Comparison of ENCODE assay signal across 10 cellular contexts in genomic region chr10:124999433-125000365, GRCh38.
A peak's percentile ranks its signal among the peaks of the same experiment; 100 is the strongest.
DNase-seq lines count a peak whose midpoint lies in the region; ATAC-seq and FAIRE-seq lines count a peak whose summit lies in the region.
"Had no signal": no experiment of that assay in that cellular context is flagged by ENCODE, and none has a peak within 500 bp of the region (broad histone marks: within the 10 kb centered on the region; RNA-seq: fewer than 3 reads in every experiment).

No MANE protein-coding gene starts in this region.

- ATAC-seq in GM21515 (IDR thresholded peaks at IDR 0.05; ENCODE audit: unreplicated experiment) = no peak
- no peak for ATAC-seq in GM18867 (IDR thresholded peaks at IDR 0.05; ENCODE audit: unreplicated experiment)

- no peak for FAIRE-seq in GM19239 (lab: Jason Lieb, UNC)
- FAIRE-seq: TTC549 had no signal

- peak overlapping the region in 14 of 21 experiments; percentile 5 to 82 (median 54) for H3K27ac ChIP-seq in skin epidermis

- DNase-seq in GM19239 (ENCODE audit: insufficient read length, low spot score) (peak; percentile 3), cerebellar cortex (ENCODE audit: low spot score) (peak; percentile 53), inferior parietal cortex (ENCODE audit: extremely low spot score) (peak; percentile 44), RKO (ENCODE audit: low spot score) (no peak)
- DNase-seq in stimulated activated naive CD4-positive, alpha-beta T cell treated with Interleukin-2 at 50 U/mL for 16 hours (lab: John Stamatoyannopoulos, UW) = no peak
- DNase-seq: NCI-H526 treated with DMSO at 0.1 percent for 48 hours had no signal

- no peak overlapping the region for H3K4me3 ChIP-seq in skin epidermis

Comparison
In these comparisons a context has a peak if more than half of its experiments do, and no peak if none do; other contexts are left out.
1. DNase-seq: peak in GM19239 (single experiment), cerebellar cortex (single experiment) and inferior parietal cortex (single experiment); none in RKO (single experiment) and stimulated activated naive CD4-positive, alpha-beta T cell treated with Interleukin-2 at 50 U/mL for 16 hours (single experiment).